ENCODE assay signal across 8 cellular contexts in genomic region chr13:102799544-102800144, GRCh38. TPM values are rescaled to one million over a fixed set of nuclear protein-coding genes. Genes with fewer than 3 reads are reported as not detected.
DNase-seq lines count a peak whose midpoint lies in the region; ATAC-seq, FAIRE-seq and TF ChIP-seq lines count a peak whose summit lies in the region.

No MANE protein-coding gene starts in this region.

- H3K9me3 ChIP-seq in NT2/D1 (ENCODE audit: insufficient read depth, low read length) (no peaks in the 10 kb centered on the region), mammary epithelial cell (replicated peaks; ENCODE audit: insufficient read depth, low read length) (no peaks in the 10 kb centered on the region), spleen (no peaks in the 10 kb centered on the region)

- H3K27ac ChIP-seq in mammary epithelial cell (ENCODE audit: insufficient read depth, low read depth, low read length), result peak overlapping the region; percentile 41
- peak overlapping the region; percentile 58 to 86 (median 84) for H3K27ac ChIP-seq in spleen

- H3K79me2 ChIP-seq in mammary epithelial cell (ENCODE audit: insufficient read depth, low read length), result peaks cover 70% of the 10 kb centered on the region

- peak overlapping the region; percentile 74 for H3K4me3 ChIP-seq in NT2/D1 (ENCODE audit: insufficient read length, low read depth)
- H3K4me3 ChIP-seq in mammary epithelial cell (replicated peaks in 1 of 3; ENCODE audit: insufficient read depth in 1 of 3, low read depth in 2 of 3, low read length in 3 of 3), result peak overlapping the region; percentile 83 to 98 (median 90)
- H3K4me3 ChIP-seq in spleen, result peak overlapping the region; percentile 69 to 89 (median 82)

- BruUV-seq in mammary epithelial cell (replicated peaks; lab: Mats Ljungman, UMichigan), result no TSS peak

- H3K9ac ChIP-seq in NT2/D1 (ENCODE audit: insufficient read length, low read depth) (peak overlapping the region; percentile 86), mammary epithelial cell (ENCODE audit: insufficient read depth, low read length) (peak overlapping the region; percentile 65)

- no peaks in the 10 kb centered on the region for H3K4me1 ChIP-seq in NT2/D1 (ENCODE audit: insufficient read depth, insufficient read length)
- peaks cover 20% of the 10 kb centered on the region for H3K4me1 ChIP-seq in mammary epithelial cell (ENCODE audit: insufficient read depth, low read length)
- H3K4me1 ChIP-seq in spleen, result peaks cover 17 to 66% (median 43%) of the 10 kb centered on the region in 6 donors

- H3K27me3 ChIP-seq in NT2/D1 (ENCODE audit: insufficient read depth, insufficient read length) (peaks cover 36% of the 10 kb centered on the region), mammary epithelial cell (ENCODE audit: insufficient read depth, low read length) (peaks cover 2% of the 10 kb centered on the region), spleen (replicated peaks in 1 of 7) (peaks cover 0 to 22% (median 12%) of the 10 kb centered on the region in 7 donors)

- intact Hi-C loops in mammary epithelial cell (cut with micrococcal nuclease), result loop anchor here (1.0 kb wide), 5 partner anchors 27 to 219 kb away; partner anchors contain the start of gene TPP2
- intact Hi-C loops in spleen (cut with DNase I; ENCODE audit: low total_unique reads), result no loop called here

- H3K4me2 ChIP-seq in mammary epithelial cell (ENCODE audit: insufficient read depth, low read depth, low read length), result peak overlapping the region; percentile 88

- peak overlapping the region; percentile 97 for H2AFZ ChIP-seq in mammary epithelial cell (ENCODE audit: low read depth, low read length)

- no peaks in the 10 kb centered on the region for H4K20me1 ChIP-seq in mammary epithelial cell (ENCODE audit: insufficient read depth, low read length)

- in situ Hi-C loops in mammary epithelial cell (cut with MboI; ENCODE audit: low sequenced_read_pairs in 2 of 2), result no loop called here

- H3K36me3 ChIP-seq in NT2/D1 (ENCODE audit: insufficient read depth, insufficient read length, low read length), result no peaks in the 10 kb centered on the region
- H3K36me3 ChIP-seq in mammary epithelial cell (ENCODE audit: insufficient read depth, low read length), result no peaks in the 10 kb centered on the region
- no peaks in the 10 kb centered on the region for H3K36me3 ChIP-seq in spleen

- ATAC-seq in HG02678 (IDR thresholded peaks at IDR 0.05; ENCODE audit: unreplicated experiment), result peak; percentile 5

- FAIRE-seq in HTR-8/SVneo (lab: Jason Lieb, UNC), result no peak

- CTCF ChIA-PET in mammary epithelial cell (lab: Charles Lee; ENCODE audit: low non-redundant PET), result no interaction called here

- TF ChIP-seq CTCF in mammary epithelial cell (conservative IDR thresholded peaks at IDR 0.05 in 1 of 2, IDR thresholded peaks at IDR 0.05 in 1 of 2; ENCODE audit: extremely low read depth in 1 of 2, insufficient read depth in 1 of 2, low read depth in 1 of 2, low read length in 2 of 2), result no peak
- TF ChIP-seq CTCF in spleen (IDR thresholded peaks at IDR 0.05 in 8 of 11, conservative IDR thresholded peaks at IDR 0.05 in 3 of 11), result no peak

- dilution Hi-C loops in mammary epithelial cell (cut with HindIII; ENCODE audit: low sequenced_read_pairs), result no loop called here

- no peak for TF ChIP-seq POLR2A in spleen (IDR thresholded peaks at IDR 0.05)

- 0% methylated on average over 12 of the region's 52 CpGs for WGBS in mammary epithelial cell (ENCODE audit: low coverage, missing lambda C conversion rate)
- 0 to 2% (median 0%) methylated on average over 32 to 52 of the region's 52 CpGs for WGBS in spleen, 5 donors

- DNase-seq in activated T-cell treated with anti-CD3 and anti-CD28 coated beads for 24 hours (ENCODE audit: low read depth) (peak; percentile 4), activated T-cell treated with anti-CD3 and anti-CD28 coated beads for 4 hours (no peak), NT2/D1 (ENCODE audit: low read depth, low spot score) (no peak), mammary epithelial cell (peak; percentile 41), inferior parietal cortex (ENCODE audit: extremely low spot score) (peak; percentile 17), spleen (peak; percentile 84), HTR-8/SVneo (ENCODE audit: insufficient read length, low spot score) (no peak)

RNA-seq across cellular contexts. Expression of gene BIVM, which starts 0.7 kb away (rescaled TPM):
- total RNA-seq in mammary epithelial cell (10 to 100 TPM; 24.0 to 26.2 TPM), spleen (10 to 100 TPM in 6 of 7 donors, 1 to 10 TPM in 1; 9.7 to 30.4 (median 18.8) TPM)
- polyA plus RNA-seq in mammary epithelial cell (8.4 TPM), spleen (10 to 100 TPM in 1 of 3 donors, 1 to 10 TPM in 2; 6.0 to 10.6 (median 8.4) TPM)
- 4.2 TPM for polyA minus RNA-seq in mammary epithelial cell

RNA-seq across cellular contexts. Expression of gene POGLUT2, which starts 0.9 kb away (rescaled TPM):
- total RNA-seq in mammary epithelial cell (1 to 10 TPM; 6.3 to 9.7 TPM), spleen (1 to 10 TPM; 2.8 to 5.5 (median 4.5) TPM)
- polyA plus RNA-seq in mammary epithelial cell (6.1 TPM), spleen (1 to 10 TPM in 2 of 3 donors, under 1 TPM in 1; 0.89 to 1.7 (median 1.3) TPM)
- 12.9 TPM for polyA minus RNA-seq in mammary epithelial cell

RNA-seq across cellular contexts. Expression of gene TEX30, which starts 26.1 kb away (rescaled TPM):
- total RNA-seq in mammary epithelial cell, result 10 to 100 TPM; 10.5 to 14.2 TPM
- 16.6 TPM for polyA plus RNA-seq in mammary epithelial cell
- polyA minus RNA-seq in mammary epithelial cell, result 9.0 TPM
- total RNA-seq in spleen, result 10 to 100 TPM in 2 of 7 donors, 1 to 10 TPM in 5; 4.4 to 10.9 (median 5.6) TPM
- 10 to 100 TPM in 2 of 3 donors, 1 to 10 TPM in 1; 9.2 to 11.2 (median 10.7) TPM for polyA plus RNA-seq in spleen

RNA-seq across cellular contexts. Expression of gene ERCC5, which starts 46.2 kb away (rescaled TPM):
- total RNA-seq in mammary epithelial cell, result 10 to 100 TPM; 56.3 to 59.1 TPM
- polyA plus RNA-seq in mammary epithelial cell, result 20.8 TPM
- 60.3 TPM for polyA minus RNA-seq in mammary epithelial cell
- 100 to 1,000 TPM in 2 of 7 donors, 10 to 100 TPM in 5; 55.1 to 101 (median 76.6) TPM for total RNA-seq in spleen
- polyA plus RNA-seq in spleen, result 100 to 1,000 TPM in 1 of 3 donors, 10 to 100 TPM in 2; 58.0 to 123 (median 64.7) TPM

Comparison
In these comparisons a context has a peak if more than half of its experiments do, and no peak if none do; other contexts are left out.
1. DNase-seq: peak in activated T-cell treated with anti-CD3 and anti-CD28 coated beads for 24 hours (single experiment), mammary epithelial cell (single experiment), inferior parietal cortex (single experiment) and spleen (single experiment); none in activated T-cell treated with anti-CD3 and anti-CD28 coated beads for 4 hours (single experiment), NT2/D1 (single experiment) and HTR-8/SVneo (single experiment).
2. Peak in every context shown above with its lines, with median percentiles within 50 percentile points of each other: H3K4me3 ChIP-seq.